In genomic region chr11:88103337-88104206, GRCh38 we compare ENCODE assay signal across 8 cellular contexts.
DNase-seq lines count a peak whose midpoint lies in the region; ATAC-seq and TF ChIP-seq lines count a peak whose summit lies in the region.

No MANE protein-coding gene starts in this region.

- H3K4me1 ChIP-seq in hepatocyte (ENCODE audit: insufficient read depth) (peaks cover 5% of the 10 kb centered on the region), stomach (peaks cover 0 to 17% (median 6%) of the 10 kb centered on the region in 4 donors)

- H3K4me2 ChIP-seq in hepatocyte = peak overlapping the region; percentile 11

- H3K9me3 ChIP-seq in hepatocyte (ENCODE audit: low read depth) (no peaks in the 10 kb centered on the region), stomach (no peaks in the 10 kb centered on the region)

- H3K4me3 ChIP-seq in hepatocyte (no peak overlapping the region), stomach (no peak overlapping the region)

- in situ Hi-C loops in Caki2 (cut with HindIII; ENCODE audit: low pct_unique_long_range_greater_than_20kb, low sequenced_read_pairs) = no loop called here

- 70% methylated on average over 9 of the region's 9 CpGs for WGBS in hepatocyte (ENCODE audit: low lambda C conversion rate, missing lambda C conversion rate)
- 56 to 70% (median 63%) methylated on average over 9 of the region's 9 CpGs for WGBS in stomach, 5 donors

- no peaks in the 10 kb centered on the region for H3K36me3 ChIP-seq in hepatocyte (replicated peaks; ENCODE audit: insufficient read depth, low read depth)
- H3K36me3 ChIP-seq in stomach = no peaks in the 10 kb centered on the region

- intact Hi-C loops in stomach (cut with DNase I; ENCODE audit: low total_unique reads) = no loop called here

- peak overlapping the region; percentile 53 for H3K27ac ChIP-seq in hepatocyte
- peak overlapping the region in 4 of 5 donors; percentile 3 to 61 (median 22) for H3K27ac ChIP-seq in stomach

- DNase-seq in Caki2 (ENCODE audit: low read depth) (peak; percentile 90), NCI-H2029 treated with DMSO at 0.1 percent for 48 hours (lab: John Stamatoyannopoulos, UW) (peak; percentile 51), hepatocyte (ENCODE audit: low spot score) (peak; percentile 59), stomach (no peak), NCI-H1930 (lab: John Stamatoyannopoulos, UW) (no peak)
- DNase-seq in activated CD8-positive, alpha-beta memory T cell treated with anti-CD3 and anti-CD28 coated beads for 24 hours = peak; percentile 58

- H3K9me2 ChIP-seq in hepatocyte (replicated peaks; ENCODE audit: insufficient read depth) = no peaks in the 10 kb centered on the region

- H3K79me2 ChIP-seq in hepatocyte = no peaks in the 10 kb centered on the region

- no peak for TF ChIP-seq POLR2A in stomach (IDR thresholded peaks at IDR 0.05)

- H2AFZ ChIP-seq in hepatocyte = no peak overlapping the region

- H3K27me3 ChIP-seq in hepatocyte (no peaks in the 10 kb centered on the region), stomach (no peaks in the 10 kb centered on the region)

- no peaks in the 10 kb centered on the region for H4K20me1 ChIP-seq in hepatocyte (ENCODE audit: insufficient read depth, poor library complexity, severe bottlenecking)

- no peak for TF ChIP-seq EP300 in stomach (IDR thresholded peaks at IDR 0.05)

- TF ChIP-seq CTCF in hepatocyte (IDR thresholded peaks at IDR 0.05; ENCODE audit: poor library complexity) (peak; percentile 48), stomach (IDR thresholded peaks at IDR 0.05) (peak in 2 of 7 experiments; percentile 25 to 29)

- ATAC-seq in GM18517 (IDR thresholded peaks at IDR 0.05; ENCODE audit: unreplicated experiment) (peak; percentile 92), HG02884 (IDR thresholded peaks at IDR 0.05; ENCODE audit: unreplicated experiment) (peak; percentile 92)

Comparison
In these comparisons a context has a peak if more than half of its experiments do, and no peak if none do; other contexts are left out.
1. DNase-seq: peak in Caki2 (single experiment), NCI-H2029 treated with DMSO at 0.1 percent for 48 hours (single experiment), activated CD8-positive, alpha-beta memory T cell treated with anti-CD3 and anti-CD28 coated beads for 24 hours (single experiment) and hepatocyte (single experiment); none in stomach (single experiment) and NCI-H1930 (0 of 2).